ENCODE assay signal across 12 cellular contexts in genomic region chr4:8308144-8308543, GRCh38. TPM values are rescaled to one million over a fixed set of nuclear protein-coding genes. Genes with fewer than 3 reads are reported as not detected.
"Had no signal": no experiment of that assay in that cellular context is flagged by ENCODE, and none has a peak within 500 bp of the region (broad histone marks: within the 10 kb centered on the region; RNA-seq: fewer than 3 reads in every experiment).

No MANE protein-coding gene starts in this region.

- H3K4me1 ChIP-seq: foreskin keratinocyte, neural progenitor cell, prostate gland had no signal

- H3K27me3 ChIP-seq: neural progenitor cell, tibial nerve had no signal

- H3K9me3 ChIP-seq: prostate gland had no signal

- H3K36me3 ChIP-seq: neural progenitor cell, prostate gland, tibial nerve had no signal

- H3K4me3 Mint-ChIP-seq: activated B cell treated with CpG ODN at 0.5 μM for 24 hours; activated naive CD8-positive, alpha-beta T cell treated with anti-CD3 and anti-CD28 coated beads, Interleukin-2, amount 50 U/mL, for 24 hours; activated T-cell treated with anti-CD3 and anti-CD28 coated beads, Interleukin-2, amount 50 U/mL, for 24 hours; neural progenitor cell; T-helper 17 cell had no signal

- H3K36me3 Mint-ChIP-seq: neural progenitor cell had no signal

- H3K4me2 ChIP-seq: neural progenitor cell had no signal

- H3K9ac ChIP-seq: neural progenitor cell had no signal

- H3K4me1 Mint-ChIP-seq: activated B cell treated with CpG ODN at 0.5 μM for 24 hours, T-helper 17 cell had no signal

- H3K4me3 ChIP-seq: neural progenitor cell, prostate gland, tibial nerve had no signal

- ATAC-seq: activated naive CD8-positive, alpha-beta T cell treated with anti-CD3 and anti-CD28 coated beads, Interleukin-2, amount 50 U/mL, for 24 hours; foreskin keratinocyte; T-helper 17 cell had no signal

- H3K27ac Mint-ChIP-seq: activated B cell treated with CpG ODN at 0.5 μM for 24 hours; activated naive CD8-positive, alpha-beta T cell treated with anti-CD3 and anti-CD28 coated beads, Interleukin-2, amount 50 U/mL, for 24 hours; activated T-cell treated with anti-CD3 and anti-CD28 coated beads, Interleukin-2, amount 50 U/mL, for 24 hours; neural progenitor cell; T-helper 17 cell had no signal

- H3K27ac ChIP-seq: foreskin keratinocyte, neural progenitor cell, prostate gland had no signal

- H3K9me3 Mint-ChIP-seq: activated naive CD8-positive, alpha-beta T cell treated with anti-CD3 and anti-CD28 coated beads, Interleukin-2, amount 50 U/mL, for 24 hours had no signal

- DNase-seq: activated B cell treated with CpG ODN at 0.5 μM for 24 hours; activated gamma-delta T cell treated with Interleukin-2 at 50 U/mL for 16 hours; activated naive CD8-positive, alpha-beta T cell treated with anti-CD3 and anti-CD28 coated beads, Interleukin-2, amount 50 U/mL, for 24 hours; activated T-cell treated with anti-CD3 and anti-CD28 coated beads, Interleukin-2, amount 50 U/mL, for 24 hours; foreskin keratinocyte; islet precursor cell; SIG-M5; stimulated activated CD4-positive, alpha-beta T cell treated with anti-CD3 and anti-CD28 coated beads, Interleukin-15, amount 100 ng/mL, for 24 hours; T-helper 17 cell had no signal

RNA-seq across cellular contexts. Expression of gene HTRA3, which starts 38.6 kb away (rescaled TPM):
- total RNA-seq: activated B cell treated with CpG ODN at 0.5 μM for 24 hours, foreskin keratinocyte, T-helper 17 cell had no signal
- polyA plus RNA-seq: foreskin keratinocyte had no signal
